8 cellular contexts compared by ENCODE assay signal in the genomic region with DNA sequence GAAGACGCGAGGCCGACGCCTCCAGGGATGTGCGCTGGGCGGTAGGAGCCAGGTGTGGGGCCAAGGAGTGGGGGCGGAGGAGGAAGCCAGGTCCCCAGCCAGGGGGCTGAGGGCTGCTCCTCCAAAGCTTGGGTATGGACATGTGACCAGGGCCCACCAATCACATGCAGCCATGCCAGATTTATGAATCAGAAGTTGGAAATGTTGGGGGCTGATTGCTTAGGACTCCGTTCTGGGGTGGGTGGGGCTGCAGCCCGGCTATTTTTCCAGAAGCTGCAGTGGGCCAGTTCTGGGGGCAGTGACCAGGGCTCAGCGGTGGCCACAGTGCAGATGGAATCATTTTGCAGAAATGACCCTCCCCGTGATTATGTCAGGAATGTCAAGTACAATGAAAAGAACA.
DNase-seq lines count a peak whose midpoint lies in the region; ATAC-seq and TF ChIP-seq lines count a peak whose summit lies in the region.

No MANE protein-coding gene starts in this region.

- no peaks in the 10 kb centered on the region for H3K9me3 ChIP-seq in subcutaneous abdominal adipose tissue (ENCODE audit: control insufficient read depth in 5 of 5, low read length in 5 of 5)

- H3K27ac ChIP-seq in subcutaneous abdominal adipose tissue (ENCODE audit: low read depth, low read length), result peak overlapping the region; percentile 97

- peak; percentile 68 for DNase-seq in left ventricle myocardium superior
- no peak for DNase-seq in SKM-1 (lab: John Stamatoyannopoulos, UW; ENCODE audit: unreplicated experiment)
- no peak for DNase-seq in inferior parietal cortex (ENCODE audit: extremely low spot score)
- DNase-seq in NCI-H1105 (lab: John Stamatoyannopoulos, UW), result no peak

- peaks cover 11 to 70% (median 48%) of the 10 kb centered on the region in 5 donors for H3K4me1 ChIP-seq in subcutaneous abdominal adipose tissue (ENCODE audit: control insufficient read depth in 5 of 5, insufficient read depth in 5 of 5, low read length in 5 of 5)

- H3K4me3 ChIP-seq in subcutaneous abdominal adipose tissue (ENCODE audit: low read depth in 1 of 5, low read length in 5 of 5), result no peak overlapping the region

- no peaks in the 10 kb centered on the region for H3K36me3 ChIP-seq in subcutaneous abdominal adipose tissue (ENCODE audit: control insufficient read depth in 5 of 5, insufficient read depth in 5 of 5, low read length in 5 of 5)

- peak overlapping the region in 4 of 5 donors; percentile 30 to 71 (median 42) for H3K9ac ChIP-seq in subcutaneous abdominal adipose tissue (ENCODE audit: low read length in 5 of 5)

- ATAC-seq in GM21529 (IDR thresholded peaks at IDR 0.05; ENCODE audit: unreplicated experiment) (peak; percentile 50), SK-N-SH treated with all-trans-retinoic acid at 6 μM for 48 hours (peak; percentile 82), left ventricle myocardium superior (peak; percentile 52), GM21515 (IDR thresholded peaks at IDR 0.05; ENCODE audit: unreplicated experiment) (no peak)

- peaks cover 0 to 5% (median 0%) of the 10 kb centered on the region in 5 donors for H3K27me3 ChIP-seq in subcutaneous abdominal adipose tissue (ENCODE audit: control insufficient read depth in 5 of 5, insufficient read depth in 4 of 5, low read length in 5 of 5)

- intact Hi-C loops in left ventricle myocardium superior (cut with micrococcal nuclease), result no loop called here

TF ChIP-seq in SK-N-SH treated with all-trans-retinoic acid at 6 μM for 48 hours, 23 proteins besides CTCF, POLR2A, EP300 and RAD21:
- TF ChIP-seq ZC3H10 (CRISPR knock-in tag; IDR thresholded peaks at IDR 0.05) (no peak), ARNTL (CRISPR knock-in tag; IDR thresholded peaks at IDR 0.05; ENCODE audit: borderline replicate concordance, low read depth) (no peak)
- TF ChIP-seq, protein P1, sequence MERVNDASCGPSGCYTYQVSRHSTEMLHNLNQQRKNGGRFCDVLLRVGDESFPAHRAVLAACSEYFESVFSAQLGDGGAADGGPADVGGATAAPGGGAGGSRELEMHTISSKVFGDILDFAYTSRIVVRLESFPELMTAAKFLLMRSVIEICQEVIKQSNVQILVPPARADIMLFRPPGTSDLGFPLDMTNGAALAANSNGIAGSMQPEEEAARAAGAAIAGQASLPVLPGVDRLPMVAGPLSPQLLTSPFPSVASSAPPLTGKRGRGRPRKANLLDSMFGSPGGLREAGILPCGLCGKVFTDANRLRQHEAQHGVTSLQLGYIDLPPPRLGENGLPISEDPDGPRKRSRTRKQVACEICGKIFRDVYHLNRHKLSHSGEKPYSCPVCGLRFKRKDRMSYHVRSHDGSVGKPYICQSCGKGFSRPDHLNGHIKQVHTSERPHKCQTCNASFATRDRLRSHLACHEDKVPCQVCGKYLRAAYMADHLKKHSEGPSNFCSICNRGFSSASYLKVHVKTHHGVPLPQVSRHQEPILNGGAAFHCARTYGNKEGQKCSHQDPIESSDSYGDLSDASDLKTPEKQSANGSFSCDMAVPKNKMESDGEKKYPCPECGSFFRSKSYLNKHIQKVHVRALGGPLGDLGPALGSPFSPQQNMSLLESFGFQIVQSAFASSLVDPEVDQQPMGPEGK (CRISPR knock-in tag; IDR thresholded peaks at IDR 0.05; ENCODE audit: borderline replicate concordance), result peak; percentile 70; the same call in 1 of the 2 replicates
